15 cellular contexts compared by ENCODE assay signal in genomic region chr15:61116830-61117229, GRCh38.
DNase-seq lines count a peak whose midpoint lies in the region; TF ChIP-seq lines count a peak whose summit lies in the region.
"Had no signal": no experiment of that assay in that cellular context is flagged by ENCODE, and none has a peak within 500 bp of the region (broad histone marks: within the 10 kb centered on the region; RNA-seq: fewer than 3 reads in every experiment).

No MANE protein-coding gene starts in this region.

- DNase-seq in NCI-H510A treated with DMSO at 0.1 percent for 48 hours (lab: John Stamatoyannopoulos, UW) (peak; percentile 13), NCI-H510A (lab: John Stamatoyannopoulos, UW) (no peak), NCI-H2227 (lab: John Stamatoyannopoulos, UW; ENCODE audit: unreplicated experiment) (peak; percentile 1), WERI-Rb-1 (peak; percentile 14), retina (peak; percentile 72), T-helper 9 cell (no peak), AG08396 (ENCODE audit: low spot score) (no peak), DMS 273 (lab: John Stamatoyannopoulos, UW; ENCODE audit: unreplicated experiment) (no peak)
- DNase-seq: AML-193, DMS79 treated with DMSO at 0.1 percent for 48 hours, GDM1, Karpas-422, MM.1S, NCI-H1436 treated with DMSO at 0.1 percent for 48 hours, NCI-H446 had no signal

- H3K27me3 ChIP-seq in WERI-Rb-1 (ENCODE audit: insufficient read depth, low read depth, severe bottlenecking): no peaks in the 10 kb centered on the region

- H3K36me3 ChIP-seq in WERI-Rb-1: no peaks in the 10 kb centered on the region

- no peak overlapping the region for H3K4me3 ChIP-seq in WERI-Rb-1 (ENCODE audit: low read depth, low read length)

- H3K9me3 ChIP-seq in WERI-Rb-1 (ENCODE audit: severe bottlenecking): no peaks in the 10 kb centered on the region

- no peak for TF ChIP-seq CTCF in WERI-Rb-1 (IDR thresholded peaks at IDR 0.05; ENCODE audit: low read depth, low read length)

- H3K27ac ChIP-seq in WERI-Rb-1: no peak overlapping the region

Comparison
In these comparisons a context has a peak if more than half of its experiments do, and no peak if none do; other contexts are left out.
1. DNase-seq: peak in NCI-H510A treated with DMSO at 0.1 percent for 48 hours (single experiment), NCI-H2227 (single experiment), WERI-Rb-1 (single experiment) and retina (single experiment); none in NCI-H510A (single experiment), T-helper 9 cell (single experiment), AG08396 (single experiment) and DMS 273 (single experiment).